8 cellular contexts compared by ENCODE assay signal in the genomic region with DNA sequence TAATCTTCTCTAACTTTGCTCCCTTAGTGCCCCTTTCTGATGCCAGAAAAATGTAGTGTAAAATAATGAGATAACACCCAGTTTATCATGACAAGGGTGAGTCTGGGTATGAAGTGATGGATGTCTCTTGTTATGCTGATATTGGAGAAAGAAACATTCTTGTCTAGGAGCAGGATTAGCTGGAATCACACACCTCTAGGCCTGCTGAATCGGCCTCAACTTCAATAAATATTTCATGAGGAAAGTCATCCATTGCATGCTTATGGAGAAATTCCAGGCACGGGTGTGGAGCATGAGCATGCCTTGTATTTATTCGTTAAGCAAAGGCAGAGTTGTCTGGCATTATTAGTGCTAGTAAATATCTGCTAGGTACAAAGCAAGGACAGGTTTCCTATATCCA.
"Had no signal": no experiment of that assay in that cellular context is flagged by ENCODE, and none has a peak within 500 bp of the region (broad histone marks: within the 10 kb centered on the region; RNA-seq: fewer than 3 reads in every experiment).

No MANE protein-coding gene starts in this region.

- DNase-seq: GM23248, GOT3, H7, H9, HCEC 1CT, HFFc6 had no signal

- H3K9me3 Mint-ChIP-seq: GM23338, H9 had no signal

- H3K4me1 Mint-ChIP-seq: GM23338 had no signal

- H3K4me3 ChIP-seq: GM23248, GM23338 had no signal

- H3K4me3 Mint-ChIP-seq: GM23338, H9, HFFc6 had no signal

- H3K27ac ChIP-seq: GM23248 had no signal

- ATAC-seq: GM23338, HCT116 had no signal

- H3K27ac Mint-ChIP-seq: GM23338, H9, HFFc6 had no signal

- H3K9ac ChIP-seq: GM23248 had no signal

- H3K4me2 ChIP-seq: GM23338 had no signal

- H2AFZ ChIP-seq: GM23248, GM23338 had no signal
